10 cellular contexts compared by ENCODE assay signal in genomic region chr13:76440568-76440967, GRCh38.
DNase-seq lines count a peak whose midpoint lies in the region; ATAC-seq and TF ChIP-seq lines count a peak whose summit lies in the region.
"Had no signal": no experiment of that assay in that cellular context is flagged by ENCODE, and none has a peak within 500 bp of the region (broad histone marks: within the 10 kb centered on the region; RNA-seq: fewer than 3 reads in every experiment).

No MANE protein-coding gene starts in this region.

- no peaks in the 10 kb centered on the region for H3K4me1 ChIP-seq in OCI-LY7 (ENCODE audit: insufficient read depth, low read length, poor library complexity, severe bottlenecking)

- intact Hi-C loops in OCI-LY7 (cut with micrococcal nuclease; ENCODE audit: unreplicated experiment): no loop called here
- intact Hi-C loops in CD14-positive monocyte (cut with micrococcal nuclease): no loop called here

- POLR2A ChIA-PET in OCI-LY7 (lab: Charles Lee): no interaction called here

- no peaks in the 10 kb centered on the region for H3K36me3 ChIP-seq in OCI-LY7 (ENCODE audit: insufficient read depth, low read length)

- H3K27ac Mint-ChIP-seq in CD14-positive monocyte: peak overlapping the region in 2 of 7 donors; percentile 23 to 28

- H3K9me3 ChIP-seq in OCI-LY7 (ENCODE audit: low read length): no peaks in the 10 kb centered on the region

- peaks cover 0 to 2% (median 0%) of the 10 kb centered on the region in 3 donors for H3K27me3 Mint-ChIP-seq in CD14-positive monocyte (ENCODE audit: low read depth in 3 of 3)

- H3K27ac ChIP-seq in OCI-LY7 (ENCODE audit: low read depth, low read length, poor library complexity, severe bottlenecking): no peak overlapping the region

- ATAC-seq in HG03097 (IDR thresholded peaks at IDR 0.05; ENCODE audit: low FRiP score, unreplicated experiment): peak; percentile 59

- BruUV-seq in OCI-LY7 (replicated peaks; lab: Mats Ljungman, UMichigan): no TSS peak

- no peaks in the 10 kb centered on the region for H3K36me3 Mint-ChIP-seq in CD14-positive monocyte

- peaks cover 10% of the 10 kb centered on the region for H3K4me1 Mint-ChIP-seq in CD14-positive monocyte

- H3K9me3 Mint-ChIP-seq in CD14-positive monocyte: peaks cover 0 to 3% (median 0%) of the 10 kb centered on the region in 7 donors

- TF ChIP-seq CTCF in GM12864 (IDR thresholded peaks at IDR 0.05; ENCODE audit: low read depth, low read length, missing control alignments) (no peak), GM20000 (IDR thresholded peaks at IDR 0.05; ENCODE audit: extremely low read depth, missing control alignments) (no peak), OCI-LY7 (conservative IDR thresholded peaks at IDR 0.05; ENCODE audit: low read length) (no peak), CD14-positive monocyte (IDR thresholded peaks at IDR 0.05) (no peak)

- H3K4me3 ChIP-seq in GM12864 (ENCODE audit: low read depth, low read length): no peak overlapping the region
- H3K4me3 ChIP-seq in OCI-LY7 (ENCODE audit: low read depth, low read length, poor library complexity, severe bottlenecking): no peak overlapping the region

- no peak overlapping the region for H3K4me2 ChIP-seq in OCI-LY7 (ENCODE audit: low read length)

- H3K79me2 ChIP-seq in OCI-LY7 (ENCODE audit: insufficient read depth, low read depth, low read length): no peaks in the 10 kb centered on the region

- peak overlapping the region; percentile 13; the same call in 1 of the 2 replicates for H2AFZ ChIP-seq in OCI-LY7 (ENCODE audit: low read length)

- no peaks in the 10 kb centered on the region for H4K20me1 ChIP-seq in OCI-LY7 (ENCODE audit: insufficient read depth, low read length)

- no peaks in the 10 kb centered on the region for H3K9me2 ChIP-seq in OCI-LY7 (ENCODE audit: insufficient read depth, low read length)

- DNase-seq in GM12864 (ENCODE audit: low read depth): peak; percentile 8
- peak; percentile 56 for DNase-seq in GM20000 (ENCODE audit: low spot score)
- DNase-seq in OCI-LY7 (ENCODE audit: low spot score): peak; percentile 17
- no peak for DNase-seq in CD14-positive monocyte (ENCODE audit: low spot score)
- no peak for DNase-seq in DMS153 treated with DMSO at 0.1 percent for 48 hours (lab: John Stamatoyannopoulos, UW; ENCODE audit: unreplicated experiment)
- no peak for DNase-seq in NK-92 (lab: John Stamatoyannopoulos, UW; ENCODE audit: unreplicated experiment)
- DNase-seq in NCI-H524 treated with DMSO at 0.1 percent for 48 hours (lab: John Stamatoyannopoulos, UW): no peak
- DNase-seq: activated gamma-delta T cell, NCI-H2081 treated with DMSO at 0.1 percent for 48 hours had no signal

- CTCF ChIA-PET in OCI-LY7 (lab: Charles Lee; ENCODE audit: unreplicated experiment): no interaction called here

- no peak overlapping the region for H3K4me3 Mint-ChIP-seq in CD14-positive monocyte

Comparison
In these comparisons a context has a peak if more than half of its experiments do, and no peak if none do; other contexts are left out.
1. DNase-seq: peak in GM12864 (single experiment), GM20000 (single experiment) and OCI-LY7 (single experiment); none in CD14-positive monocyte (single experiment), DMS153 treated with DMSO at 0.1 percent for 48 hours (single experiment), NK-92 (single experiment) and NCI-H524 treated with DMSO at 0.1 percent for 48 hours (single experiment).